Comparison of ENCODE assay signal across 26 cellular contexts in the genomic region with DNA sequence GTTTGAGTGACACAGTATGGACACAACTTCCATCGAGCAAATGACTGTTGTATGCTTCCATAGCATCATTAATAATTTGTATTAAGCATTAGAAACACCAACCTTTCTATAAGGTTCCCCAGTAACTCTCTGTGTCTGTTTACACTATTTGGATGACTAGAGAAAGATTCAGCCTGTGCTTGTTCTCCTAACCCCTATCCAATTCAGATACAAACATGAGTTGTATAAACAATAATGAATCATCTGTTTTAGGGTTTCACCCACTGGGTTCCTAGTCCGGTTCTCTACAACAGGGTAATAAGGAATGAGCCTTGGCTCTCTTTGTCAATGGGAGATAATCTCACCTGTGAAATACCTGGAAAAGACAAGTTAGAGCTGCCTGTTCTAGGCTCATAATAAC.
DNase-seq lines count a peak whose midpoint lies in the region; ATAC-seq, FAIRE-seq and TF ChIP-seq lines count a peak whose summit lies in the region.
"Had no signal": no experiment of that assay in that cellular context is flagged by ENCODE, and none has a peak within 500 bp of the region (broad histone marks: within the 10 kb centered on the region; RNA-seq: fewer than 3 reads in every experiment).

No MANE protein-coding gene starts in this region.

- H3K79me2 ChIP-seq in GM23338 (replicated peaks; ENCODE audit: insufficient read depth) (no peaks in the 10 kb centered on the region), PC-3 (ENCODE audit: low read length) (no peaks in the 10 kb centered on the region)

- H2AFZ ChIP-seq in GM23338 (0 out of 2 replicates have a peak overlapping the region, but pooled peaks have one; percentile 12), PC-3 (ENCODE audit: low read length) (no peak overlapping the region)

- H3K27ac Mint-ChIP-seq in GM23338 (no peak overlapping the region), WTC11 (no peak overlapping the region)
- H3K27ac Mint-ChIP-seq: CD14-positive monocyte; CD4-positive, alpha-beta T cell; CD8-positive, alpha-beta memory T cell; HFFc6 had no signal

- CTCF ChIA-PET in PC-3 (lab: Charles Lee) (no interaction called here), WTC11 (lab: Charles Lee) (no interaction called here)

- H3K27me3 Mint-ChIP-seq in GM23338 (ENCODE audit: insufficient read depth, low read depth, poor library complexity): no peaks in the 10 kb centered on the region
- no peaks in the 10 kb centered on the region for H3K27me3 Mint-ChIP-seq in WTC11 (ENCODE audit: low read depth)
- H3K27me3 Mint-ChIP-seq: CD4-positive, alpha-beta T cell; CD8-positive, alpha-beta memory T cell had no signal

- H3K4me1 Mint-ChIP-seq in GM23338 (no peaks in the 10 kb centered on the region; the same call in 2 of the 3 replicates), WTC11 (no peaks in the 10 kb centered on the region)
- H3K4me1 Mint-ChIP-seq: CD14-positive monocyte; CD8-positive, alpha-beta memory T cell had no signal

- no peak for TF ChIP-seq POLR2A in tibial nerve (IDR thresholded peaks at IDR 0.05)

- no peak overlapping the region for H3K4me2 ChIP-seq in GM23338
- H3K4me2 ChIP-seq in PC-3 (ENCODE audit: low read length): no peak overlapping the region
- H3K4me2 ChIP-seq: A549; BLaER1 treated with 17β-estradiol and CSF1 and Interleukin-3, amounts not matched to agents 10 nM and 100 nM had no signal

- no peak overlapping the region for H3K9ac ChIP-seq in PC-3 (ENCODE audit: low read length)
- H3K9ac ChIP-seq: BLaER1 treated with 17β-estradiol and CSF1 and Interleukin-3, amounts not matched to agents 10 nM and 100 nM had no signal

- H3K36me3 ChIP-seq in GM23338 (ENCODE audit: insufficient read depth): no peaks in the 10 kb centered on the region
- no peaks in the 10 kb centered on the region for H3K36me3 ChIP-seq in PC-3 (ENCODE audit: low read depth, low read length)
- no peaks in the 10 kb centered on the region for H3K36me3 ChIP-seq in tibial nerve
- H3K36me3 ChIP-seq: BE2C; BLaER1 treated with 17β-estradiol and CSF1 and Interleukin-3, amounts not matched to agents 10 nM and 100 nM; HAP-1 had no signal

- no peak overlapping the region for H3K4me3 ChIP-seq in GM23338
- H3K4me3 ChIP-seq in PC-3 (ENCODE audit: low read length): no peak overlapping the region
- H3K4me3 ChIP-seq in epithelial cell of esophagus (ENCODE audit: low read length): no peak overlapping the region
- H3K4me3 ChIP-seq in tibial nerve: no peak overlapping the region
- H3K4me3 ChIP-seq: A549; BLaER1 treated with 17β-estradiol and CSF1 and Interleukin-3, amounts not matched to agents 10 nM and 100 nM; HAP-1 had no signal

- TF ChIP-seq EP300 in tibial nerve (IDR thresholded peaks at IDR 0.05): no peak

- WGBS in tibial nerve, 2 donors: 86 to 90% methylated on average over 2 of the region's 2 CpGs

- H3F3A ChIP-seq in GM23338 (replicated peaks; ENCODE audit: low read depth) (no peaks in the 10 kb centered on the region), PC-3 (ENCODE audit: low read length, unreplicated experiment) (no peaks in the 10 kb centered on the region)

- POLR2A ChIA-PET in PC-3 (lab: Charles Lee; ENCODE audit: unreplicated experiment) (no interaction called here), WTC11 (lab: Charles Lee) (no interaction called here)

- H3K9me3 ChIP-seq in PC-3 (ENCODE audit: low read length) (no peaks in the 10 kb centered on the region), tibial nerve (no peaks in the 10 kb centered on the region)
- H3K9me3 ChIP-seq: A549; BE2C; BLaER1 treated with 17β-estradiol and CSF1 and Interleukin-3, amounts not matched to agents 10 nM and 100 nM; HAP-1 had no signal

- BruUV-seq in PC-3 (replicated peaks; lab: Mats Ljungman, UMichigan): no TSS peak

- peak; percentile 64 for FAIRE-seq in D721Med (lab: Jason Lieb, UNC)
- FAIRE-seq: A549, G401.6, GM12892, GM19239, H54 had no signal

- H3K27ac ChIP-seq in GM23338 (ENCODE audit: low read depth) (no peak overlapping the region), PC-3 (ENCODE audit: low read length) (no peak overlapping the region), tibial nerve (no peak overlapping the region)
- H3K27ac ChIP-seq: A549; BLaER1 treated with 17β-estradiol and CSF1 and Interleukin-3, amounts not matched to agents 10 nM and 100 nM had no signal

- H3K9me2 ChIP-seq in GM23338 (ENCODE audit: insufficient read depth) (no peaks in the 10 kb centered on the region), PC-3 (replicated peaks; ENCODE audit: low read length) (no peaks in the 10 kb centered on the region)

- no peak for TF ChIP-seq CTCF in D721Med (IDR thresholded peaks at IDR 0.05; ENCODE audit: insufficient read depth, missing control alignments)
- no peak for TF ChIP-seq CTCF in GM23338 (conservative IDR thresholded peaks at IDR 0.05; ENCODE audit: low read depth in 2 of 2)
- no peak for TF ChIP-seq CTCF in PC-3 (conservative IDR thresholded peaks at IDR 0.05; ENCODE audit: low read depth, low read length)
- TF ChIP-seq CTCF in epithelial cell of esophagus (IDR thresholded peaks at IDR 0.05; ENCODE audit: insufficient read depth, low read depth, low read length, missing control alignments): no peak
- TF ChIP-seq CTCF in tibial nerve (IDR thresholded peaks at IDR 0.05): no peak
- no peak for TF ChIP-seq CTCF in WTC11 (IDR thresholded peaks at IDR 0.05)

- intact Hi-C loops in PC-3 (cut with micrococcal nuclease): no loop called here

- ATAC-seq in GM23338 (no peak), PC-3 (peak; percentile 73), WTC11 (no peak), GM18867 (IDR thresholded peaks at IDR 0.05; ENCODE audit: unreplicated experiment) (no peak)
- ATAC-seq: A549 had no signal

- H3K27me3 ChIP-seq in GM23338 (ENCODE audit: insufficient read depth): no peaks in the 10 kb centered on the region
- no peaks in the 10 kb centered on the region for H3K27me3 ChIP-seq in PC-3 (ENCODE audit: low read length)
- no peaks in the 10 kb centered on the region for H3K27me3 ChIP-seq in tibial nerve
- H3K27me3 ChIP-seq: BE2C; BLaER1 treated with 17β-estradiol and CSF1 and Interleukin-3, amounts not matched to agents 10 nM and 100 nM had no signal

- DNase-seq in D721Med (ENCODE audit: insufficient read length, low spot score) (no peak), GM23338 (ENCODE audit: low spot score) (no peak), PC-3 (peak; percentile 8), epithelial cell of esophagus (ENCODE audit: low read depth) (peak; percentile 40), HuH-7.5 (ENCODE audit: low spot score) (no peak), tibial nerve (ENCODE audit: low spot score in 2 of 2) (no peak), WTC11 (ENCODE audit: low spot score) (no peak)
- DNase-seq: 8988T; ACHN; AML-193; BE2C; CD4-positive, alpha-beta T cell; CD8-positive, alpha-beta memory T cell; DMS153; DMS79 treated with DMSO at 0.1 percent for 48 hours; GOT3; HFFc6 had no signal

- H3K36me3 Mint-ChIP-seq in GM23338 (ENCODE audit: low read depth) (no peaks in the 10 kb centered on the region), WTC11 (no peaks in the 10 kb centered on the region)
- H3K36me3 Mint-ChIP-seq: CD14-positive monocyte had no signal

- no peak overlapping the region for H3K4me3 Mint-ChIP-seq in GM23338
- H3K4me3 Mint-ChIP-seq in WTC11: no peak overlapping the region
- H3K4me3 Mint-ChIP-seq: CD14-positive monocyte; CD4-positive, alpha-beta T cell; CD8-positive, alpha-beta memory T cell; HFFc6 had no signal

- H3K4me1 ChIP-seq in GM23338 (ENCODE audit: insufficient read depth): no peaks in the 10 kb centered on the region
- no peaks in the 10 kb centered on the region for H3K4me1 ChIP-seq in PC-3 (ENCODE audit: insufficient read depth, low read length)
- no peaks in the 10 kb centered on the region for H3K4me1 ChIP-seq in tibial nerve
- H3K4me1 ChIP-seq: A549; BE2C; BLaER1 treated with 17β-estradiol and CSF1 and Interleukin-3, amounts not matched to agents 10 nM and 100 nM; HAP-1 had no signal

- H4K20me1 ChIP-seq in GM23338 (replicated peaks; ENCODE audit: insufficient read depth) (no peaks in the 10 kb centered on the region), PC-3 (ENCODE audit: low read length) (no peaks in the 10 kb centered on the region)
- H4K20me1 ChIP-seq: BLaER1 treated with 17β-estradiol and CSF1 and Interleukin-3, amounts not matched to agents 10 nM and 100 nM had no signal

- H3K9me3 Mint-ChIP-seq in GM23338 (no peaks in the 10 kb centered on the region), WTC11 (no peaks in the 10 kb centered on the region)
- H3K9me3 Mint-ChIP-seq: CD14-positive monocyte, HFFc6 had no signal

TF ChIP-seq in WTC11, 78 proteins besides CTCF, POLR2A, EP300 and RAD21 (continues in another document):
- TF ChIP-seq IRF2 (CRISPR knock-in tag; IDR thresholded peaks at IDR 0.05; ENCODE audit: borderline replicate concordance, low read depth) (no peak), ELF4 (CRISPR knock-in tag; IDR thresholded peaks at IDR 0.05; ENCODE audit: low read depth) (no peak)
- TF ChIP-seq, protein P1, sequence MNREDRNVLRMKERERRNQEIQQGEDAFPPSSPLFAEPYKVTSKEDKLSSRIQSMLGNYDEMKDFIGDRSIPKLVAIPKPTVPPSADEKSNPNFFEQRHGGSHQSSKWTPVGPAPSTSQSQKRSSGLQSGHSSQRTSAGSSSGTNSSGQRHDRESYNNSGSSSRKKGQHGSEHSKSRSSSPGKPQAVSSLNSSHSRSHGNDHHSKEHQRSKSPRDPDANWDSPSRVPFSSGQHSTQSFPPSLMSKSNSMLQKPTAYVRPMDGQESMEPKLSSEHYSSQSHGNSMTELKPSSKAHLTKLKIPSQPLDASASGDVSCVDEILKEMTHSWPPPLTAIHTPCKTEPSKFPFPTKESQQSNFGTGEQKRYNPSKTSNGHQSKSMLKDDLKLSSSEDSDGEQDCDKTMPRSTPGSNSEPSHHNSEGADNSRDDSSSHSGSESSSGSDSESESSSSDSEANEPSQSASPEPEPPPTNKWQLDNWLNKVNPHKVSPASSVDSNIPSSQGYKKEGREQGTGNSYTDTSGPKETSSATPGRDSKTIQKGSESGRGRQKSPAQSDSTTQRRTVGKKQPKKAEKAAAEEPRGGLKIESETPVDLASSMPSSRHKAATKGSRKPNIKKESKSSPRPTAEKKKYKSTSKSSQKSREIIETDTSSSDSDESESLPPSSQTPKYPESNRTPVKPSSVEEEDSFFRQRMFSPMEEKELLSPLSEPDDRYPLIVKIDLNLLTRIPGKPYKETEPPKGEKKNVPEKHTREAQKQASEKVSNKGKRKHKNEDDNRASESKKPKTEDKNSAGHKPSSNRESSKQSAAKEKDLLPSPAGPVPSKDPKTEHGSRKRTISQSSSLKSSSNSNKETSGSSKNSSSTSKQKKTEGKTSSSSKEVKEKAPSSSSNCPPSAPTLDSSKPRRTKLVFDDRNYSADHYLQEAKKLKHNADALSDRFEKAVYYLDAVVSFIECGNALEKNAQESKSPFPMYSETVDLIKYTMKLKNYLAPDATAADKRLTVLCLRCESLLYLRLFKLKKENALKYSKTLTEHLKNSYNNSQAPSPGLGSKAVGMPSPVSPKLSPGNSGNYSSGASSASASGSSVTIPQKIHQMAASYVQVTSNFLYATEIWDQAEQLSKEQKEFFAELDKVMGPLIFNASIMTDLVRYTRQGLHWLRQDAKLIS (CRISPR knock-in tag; IDR thresholded peaks at IDR 0.05; ENCODE audit: borderline replicate concordance): no peak
- TF ChIP-seq, protein P2, sequence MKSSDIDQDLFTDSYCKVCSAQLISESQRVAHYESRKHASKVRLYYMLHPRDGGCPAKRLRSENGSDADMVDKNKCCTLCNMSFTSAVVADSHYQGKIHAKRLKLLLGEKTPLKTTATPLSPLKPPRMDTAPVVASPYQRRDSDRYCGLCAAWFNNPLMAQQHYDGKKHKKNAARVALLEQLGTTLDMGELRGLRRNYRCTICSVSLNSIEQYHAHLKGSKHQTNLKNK (CRISPR knock-in tag; IDR thresholded peaks at IDR 0.05): no peak

Comparison
In these comparisons a context has a peak if more than half of its experiments do, and no peak if none do; other contexts are left out.
1. DNase-seq: peak in PC-3 (single experiment) and epithelial cell of esophagus (single experiment); none in D721Med (single experiment), GM23338 (single experiment), HuH-7.5 (single experiment), tibial nerve (0 of 2) and WTC11 (single experiment).